In genomic region chr18:57754577-57755330, GRCh38 we compare ENCODE assay signal across 13 cellular contexts. TPM values are rescaled to one million over a fixed set of nuclear protein-coding genes. Genes with fewer than 3 reads are reported as not detected.
A peak's percentile ranks its signal among the peaks of the same experiment; 100 is the strongest.
DNase-seq lines count a peak whose midpoint lies in the region; ATAC-seq and TF ChIP-seq lines count a peak whose summit lies in the region.
"Had no signal": no experiment of that assay in that cellular context is flagged by ENCODE, and none has a peak within 500 bp of the region (broad histone marks: within the 10 kb centered on the region; RNA-seq: fewer than 3 reads in every experiment).

No MANE protein-coding gene starts in this region.

- no peaks in the 10 kb centered on the region for H3K27me3 Mint-ChIP-seq in nephron (ENCODE audit: low read depth)
- no peaks in the 10 kb centered on the region for H3K27me3 Mint-ChIP-seq in activated T-helper 2 cell treated with anti-CD3 and anti-CD28 coated beads, Interferon-gamma antibody, Interleukin-2, Interleukin-4, amounts not matched to agents 10 μg/mL and 5 μg/mL and 100 μg/mL, durations not matched to agents 14 hours and 24 hours and 36 hours (ENCODE audit: low read depth)
- H3K27me3 Mint-ChIP-seq: CD4-positive, CD25-positive, alpha-beta regulatory T cell had no signal

- no peak overlapping the region for H3K4me3 Mint-ChIP-seq in nephron
- H3K4me3 Mint-ChIP-seq in activated T-helper 2 cell treated with anti-CD3 and anti-CD28 coated beads, Interferon-gamma antibody, Interleukin-2, Interleukin-4, amounts not matched to agents 10 μg/mL and 5 μg/mL and 100 μg/mL, durations not matched to agents 14 hours and 24 hours and 36 hours (ENCODE audit: low read depth): no peak overlapping the region
- H3K4me3 Mint-ChIP-seq: activated CD4-positive, alpha-beta memory T cell treated with anti-CD3 and anti-CD28 coated beads, Interleukin-2, amount 10 ng/mL, durations not matched to agents 7 days and 5 days; CD4-positive, CD25-positive, alpha-beta regulatory T cell; endodermal cell had no signal

- peaks cover 14% of the 10 kb centered on the region for H3K4me1 Mint-ChIP-seq in nephron
- H3K4me1 Mint-ChIP-seq in activated T-helper 2 cell treated with anti-CD3 and anti-CD28 coated beads, Interferon-gamma antibody, Interleukin-2, Interleukin-4, amounts not matched to agents 10 μg/mL and 5 μg/mL and 100 μg/mL, durations not matched to agents 14 hours and 24 hours and 36 hours (ENCODE audit: low read depth): peaks cover 9% of the 10 kb centered on the region

- intact Hi-C loops in activated T-helper 2 cell treated with anti-CD3 and anti-CD28 coated beads, Interferon-gamma antibody, Interleukin-2, Interleukin-4, amounts not matched to agents 10 μg/mL and 5 μg/mL and 100 μg/mL, durations not matched to agents 14 hours and 24 hours and 36 hours (cut with micrococcal nuclease): loop anchor here (5.0 to 10.0 kb wide), 2 partner anchors 83 to 130 kb away; partner anchors contain the start of gene NARS1

- H3K9me3 Mint-ChIP-seq in nephron: peaks cover 4% of the 10 kb centered on the region
- no peaks in the 10 kb centered on the region for H3K9me3 Mint-ChIP-seq in activated T-helper 2 cell treated with anti-CD3 and anti-CD28 coated beads, Interferon-gamma antibody, Interleukin-2, Interleukin-4, amounts not matched to agents 10 μg/mL and 5 μg/mL and 100 μg/mL, durations not matched to agents 14 hours and 24 hours and 36 hours
- H3K9me3 Mint-ChIP-seq: CD4-positive, CD25-positive, alpha-beta regulatory T cell had no signal

- peaks cover 11% of the 10 kb centered on the region for H3K36me3 Mint-ChIP-seq in nephron (ENCODE audit: low read depth)
- no peaks in the 10 kb centered on the region for H3K36me3 Mint-ChIP-seq in activated T-helper 2 cell treated with anti-CD3 and anti-CD28 coated beads, Interferon-gamma antibody, Interleukin-2, Interleukin-4, amounts not matched to agents 10 μg/mL and 5 μg/mL and 100 μg/mL, durations not matched to agents 14 hours and 24 hours and 36 hours (ENCODE audit: low read depth)
- H3K36me3 Mint-ChIP-seq: CD4-positive, CD25-positive, alpha-beta regulatory T cell had no signal

- H3K27ac Mint-ChIP-seq in nephron: peak overlapping the region; percentile 52 to 83 (median 77)
- no peak overlapping the region for H3K27ac Mint-ChIP-seq in activated T-helper 2 cell treated with anti-CD3 and anti-CD28 coated beads, Interferon-gamma antibody, Interleukin-2, Interleukin-4, amounts not matched to agents 10 μg/mL and 5 μg/mL and 100 μg/mL, durations not matched to agents 14 hours and 24 hours and 36 hours
- H3K27ac Mint-ChIP-seq: activated CD4-positive, alpha-beta memory T cell treated with anti-CD3 and anti-CD28 coated beads, Interleukin-2, amount 10 ng/mL, durations not matched to agents 7 days and 5 days; CD4-positive, CD25-positive, alpha-beta regulatory T cell; endodermal cell had no signal

- ATAC-seq in GM18907 (IDR thresholded peaks at IDR 0.05; ENCODE audit: unreplicated experiment) (peak; percentile 91), GM21723 (IDR thresholded peaks at IDR 0.05; ENCODE audit: unreplicated experiment) (peak; percentile 70), HG03196 (IDR thresholded peaks at IDR 0.05; ENCODE audit: unreplicated experiment) (peak; percentile 91)

- no peak for TF ChIP-seq CTCF in nephron (IDR thresholded peaks at IDR 0.05; ENCODE audit: unreplicated experiment in 3 of 3)

- no peak for DNase-seq in activated T-helper 2 cell treated with anti-CD3 and anti-CD28 coated beads, Interferon-gamma antibody, Interleukin-2, Interleukin-4, amounts not matched to agents 10 μg/mL and 5 μg/mL and 100 μg/mL, durations not matched to agents 14 hours and 24 hours and 36 hours (ENCODE audit: low spot score)
- DNase-seq in HuH-7 (ENCODE audit: low spot score) (no peak), HUDEP-2 (lab: John Stamatoyannopoulos, UW; ENCODE audit: unreplicated experiment in 76 of 76) (no peak)
- no peak for DNase-seq in effector CD4-positive, alpha-beta T cell
- DNase-seq: activated CD4-positive, alpha-beta memory T cell treated with anti-CD3 and anti-CD28 coated beads, Interleukin-2, amount 10 ng/mL, durations not matched to agents 7 days and 5 days; CD4-positive, CD25-positive, alpha-beta regulatory T cell; endodermal cell; sigmoid colon; T-helper 1 cell had no signal

RNA-seq across cellular contexts. Expression of gene ATP8B1, which starts 48.4 kb away (rescaled TPM):
- total RNA-seq in activated T-helper 2 cell treated with anti-CD3 and anti-CD28 coated beads, Interferon-gamma antibody, Interleukin-2, Interleukin-4, amounts not matched to agents 10 μg/mL and 5 μg/mL and 100 μg/mL, durations not matched to agents 14 hours and 24 hours and 36 hours: not detected in 2 replicates
- total RNA-seq: activated CD4-positive, alpha-beta memory T cell treated with anti-CD3 and anti-CD28 coated beads, Interleukin-2, amount 10 ng/mL, durations not matched to agents 7 days and 5 days; CD4-positive, CD25-positive, alpha-beta regulatory T cell had no signal
